Comparison of ENCODE assay signal across 9 cellular contexts in the genomic region with DNA sequence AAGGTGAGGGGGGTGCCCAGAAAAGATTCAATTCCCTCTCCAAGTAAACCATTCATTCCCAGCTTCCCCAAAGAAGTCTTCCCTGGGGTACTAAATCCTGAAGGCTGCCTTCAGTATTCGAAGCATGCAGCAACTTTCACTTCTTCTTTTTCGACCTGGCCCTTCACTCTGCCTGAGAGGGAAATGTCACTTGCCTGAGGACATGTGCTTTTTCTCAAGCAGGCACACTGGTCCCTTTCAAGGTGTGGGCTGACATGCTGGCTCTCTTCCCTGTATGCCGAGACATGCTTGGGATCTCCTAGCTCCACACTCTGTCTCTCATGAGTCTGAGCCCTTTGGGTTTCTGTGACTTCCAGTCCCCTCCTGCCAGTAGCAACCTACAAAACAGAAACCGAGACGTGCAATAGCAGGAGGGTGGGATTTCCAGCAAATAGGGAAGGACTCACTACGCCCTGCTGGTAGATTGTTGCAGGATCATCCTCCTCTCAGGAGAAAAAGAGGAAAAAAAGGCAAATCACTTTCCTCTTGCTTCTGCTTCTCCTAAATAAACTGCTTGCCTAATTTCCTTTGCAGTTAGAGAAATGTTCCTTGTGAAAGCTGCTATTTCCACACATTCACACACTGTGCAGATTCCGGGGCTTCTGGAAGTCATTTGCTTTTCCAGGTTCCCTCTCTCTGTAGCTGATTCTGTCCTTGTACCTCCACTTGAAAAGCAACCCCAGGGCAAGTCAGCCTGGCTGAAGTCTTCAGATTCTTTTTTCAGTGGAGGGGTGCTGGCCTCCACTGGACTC. TPM values are rescaled to one million over a fixed set of nuclear protein-coding genes. Genes with fewer than 3 reads are reported as not detected.
DNase-seq lines count a peak whose midpoint lies in the region; ATAC-seq, FAIRE-seq and TF ChIP-seq lines count a peak whose summit lies in the region.
"Had no signal": no experiment of that assay in that cellular context is flagged by ENCODE, and none has a peak within 500 bp of the region (broad histone marks: within the 10 kb centered on the region; RNA-seq: fewer than 3 reads in every experiment).

No MANE protein-coding gene starts in this region.

- H3K4me1 ChIP-seq in H1 (replicated peaks in 1 of 4; ENCODE audit: control insufficient read depth in 3 of 4, insufficient read depth in 4 of 4, low read length in 3 of 4) (peaks cover 0 to 8% (median 4%) of the 10 kb centered on the region in 4 experiments; a peak in 5 of 7 replicates), prostate gland (replicated peaks) (no peaks in the 10 kb centered on the region)
- H3K4me1 ChIP-seq: body of pancreas had no signal

- H4K5ac ChIP-seq in H1 (ENCODE audit: insufficient read length, low read depth, low read length) = no peak overlapping the region

- no peaks in the 10 kb centered on the region; a peak in 1 of 7 replicates for H3K27me3 ChIP-seq in H1 (replicated peaks in 1 of 4; ENCODE audit: control insufficient read depth in 3 of 4, extremely low read depth in 1 of 4, insufficient read depth in 3 of 4, low read length in 3 of 4)
- H3K27me3 ChIP-seq in prostate gland (replicated peaks; ENCODE audit: insufficient read depth) = no peaks in the 10 kb centered on the region
- H3K27me3 ChIP-seq: body of pancreas had no signal

- H4K20me1 ChIP-seq in H1 (replicated peaks in 1 of 2; ENCODE audit: control insufficient read depth in 1 of 2, insufficient read depth in 2 of 2, low read length in 2 of 2) = no peaks in the 10 kb centered on the region

- no peak overlapping the region for H2BK12ac ChIP-seq in H1 (ENCODE audit: low read depth, low read length)

- WGBS in H1 (ENCODE audit: extremely low coverage in 1 of 2, insufficient coverage in 1 of 2, insufficient read length in 1 of 2, insufficient replicate concordance in 2 of 2, low coverage in 1 of 2, low lambda C conversion rate in 2 of 2, missing lambda C conversion rate in 1 of 2), 2 experiments = 72% methylated on average over 7 of the region's 7 CpGs; no CpG with 5 or more reads in 1 of the 2 experiments
- WGBS in prostate gland = 57% methylated on average over 7 of the region's 7 CpGs

- H3K36me3 ChIP-seq in H1 (ENCODE audit: control insufficient read depth in 2 of 4, insufficient read depth in 4 of 4, low read length in 3 of 4) (no peaks in the 10 kb centered on the region), prostate gland (no peaks in the 10 kb centered on the region)

- H3K4ac ChIP-seq in H1 (replicated peaks; ENCODE audit: insufficient read length, low read depth, low read length) = no peak overlapping the region

- TF ChIP-seq POLR2A in H1 (IDR thresholded peaks at IDR 0.05; ENCODE audit: control extremely low read depth in 1 of 2, low read depth in 2 of 2, low read length in 2 of 2) (no peak), prostate gland (IDR thresholded peaks at IDR 0.05) (no peak)

- intact Hi-C loops in prostate gland (cut with DNase I) = loop anchor here (10.0 kb wide), 1 partner anchor 272 kb away; no protein-coding TSS in a partner anchor

- H2BK20ac ChIP-seq in H1 (ENCODE audit: low read length) = no peak overlapping the region

- POLR2A ChIA-PET in H1 (lab: Charles Lee; ENCODE audit: partially characterized antibody) = no interaction called here

- no peak overlapping the region for H3K18ac ChIP-seq in H1 (ENCODE audit: extremely low read depth, low read length)

- H2BK120ac ChIP-seq in H1 (replicated peaks; ENCODE audit: low read depth, low read length) = no peak overlapping the region

- FAIRE-seq in H1 (lab: Jason Lieb, UNC) = no peak

- H2BK5ac ChIP-seq in H1 (ENCODE audit: low read depth, low read length) = 0 out of 2 replicates have a peak overlapping the region, but pooled peaks have one; percentile 0

- H3K4me2 ChIP-seq in H1 (ENCODE audit: insufficient read depth in 1 of 2, low read depth in 2 of 2, low read length in 2 of 2) = no peak overlapping the region

- H3K14ac ChIP-seq in H1 (ENCODE audit: insufficient read length) = no peak overlapping the region

- DNase-seq in GM12864 (ENCODE audit: low read depth) = peak; percentile 49
- no peak for DNase-seq in H1 (ENCODE audit: low read depth in 1 of 2, low spot score in 2 of 2)
- DNase-seq in NCI-H1436 (lab: John Stamatoyannopoulos, UW) = no peak
- no peak for DNase-seq in GM03348 (ENCODE audit: low spot score)
- no peak for DNase-seq in effector CD8-positive, alpha-beta T cell (lab: John Stamatoyannopoulos, UW)
- no peak for DNase-seq in prostate gland (ENCODE audit: low spot score)

- ATAC-seq in GM21390 (IDR thresholded peaks at IDR 0.05; ENCODE audit: unreplicated experiment) (peak; percentile 83), HG03521 (IDR thresholded peaks at IDR 0.05; ENCODE audit: unreplicated experiment) (peak; percentile 64)
- ATAC-seq: body of pancreas had no signal

- 0 out of 4 replicates have a peak, but pooled peaks of 1 of the 2 experiments have one; percentile 3 for TF ChIP-seq RAD21 in H1 (IDR thresholded peaks at IDR 0.05 in 1 of 2, conservative IDR thresholded peaks at IDR 0.05 in 1 of 2; ENCODE audit: low read depth in 2 of 2, low read length in 2 of 2)

- TF ChIP-seq CTCF in GM12864 (IDR thresholded peaks at IDR 0.05; ENCODE audit: low read depth, low read length, missing control alignments) (peak; percentile 1), H1 (IDR thresholded peaks at IDR 0.05; ENCODE audit: control extremely low read depth in 1 of 3, insufficient read depth in 1 of 3, low read depth in 1 of 3, low read length in 3 of 3) (peak in 1 of 3 experiments; percentile 35; a peak in 1 of 4 replicates), prostate gland (IDR thresholded peaks at IDR 0.05) (no peak)

- 0 out of 2 replicates have a peak overlapping the region, but pooled peaks have one; percentile 0 for H2BK15ac ChIP-seq in H1 (ENCODE audit: low read length)

- H3K4me3 ChIP-seq in GM12864 (ENCODE audit: low read depth, low read length) (no peak overlapping the region), H1 (ENCODE audit: extremely low read depth in 1 of 4, insufficient read depth in 2 of 4, low read depth in 3 of 4, low read length in 4 of 4) (no peak overlapping the region), prostate gland (no peak overlapping the region)
- H3K4me3 ChIP-seq: body of pancreas had no signal

- H3K23ac ChIP-seq in H1 (ENCODE audit: insufficient read length) = no peak overlapping the region

- CTCF ChIA-PET in H1 (lab: Charles Lee; ENCODE audit: partially characterized antibody) = interaction anchor here (0.8 to 5.1 kb wide), 18 partner anchors 9 to 713 kb away, joined by 3 to 50 read pairs (median 4); no protein-coding TSS in a partner anchor

- no peaks in the 10 kb centered on the region for H3K79me2 ChIP-seq in H1 (ENCODE audit: control insufficient read depth in 1 of 2, insufficient read depth in 2 of 2, low read length in 2 of 2)

- no peak overlapping the region for H2AK5ac ChIP-seq in H1 (ENCODE audit: low read depth, low read length)

- no peaks in the 10 kb centered on the region for H3K23me2 ChIP-seq in H1 (ENCODE audit: low read depth, low read length)

- no peak overlapping the region for H3K56ac ChIP-seq in H1 (replicated peaks; ENCODE audit: insufficient read length, low read depth, low read length)

- TF ChIP-seq EP300 in H1 (IDR thresholded peaks at IDR 0.05; ENCODE audit: borderline replicate concordance in 1 of 2, low read depth in 2 of 2, low read length in 2 of 2) = no peak

- H4K8ac ChIP-seq in H1 (ENCODE audit: extremely low read depth, insufficient read depth, low read length) = no peak overlapping the region

- no peaks in the 10 kb centered on the region; the same call in 1 of the 2 replicates for H3K79me1 ChIP-seq in H1 (ENCODE audit: low read depth, low read length)

- no peak overlapping the region for H4K91ac ChIP-seq in H1 (replicated peaks; ENCODE audit: insufficient read length, low read length)

- H3K27ac ChIP-seq in H1 (ENCODE audit: low read depth, low read length) (no peak overlapping the region), prostate gland (no peak overlapping the region)
- H3K27ac ChIP-seq: body of pancreas had no signal

- peak overlapping the region; percentile 89; the same call in 1 of the 2 replicates for H2AFZ ChIP-seq in H1 (ENCODE audit: low read length)

- no peak overlapping the region for H3K9ac ChIP-seq in H1 (replicated peaks in 1 of 4; ENCODE audit: extremely low read depth in 1 of 4, low read depth in 3 of 4, low read length in 3 of 4)

- H3K9me3 ChIP-seq in H1 (ENCODE audit: insufficient read depth in 2 of 2, low read depth in 1 of 2, low read length in 1 of 2) (no peaks in the 10 kb centered on the region), prostate gland (no peaks in the 10 kb centered on the region)
- H3K9me3 ChIP-seq: body of pancreas had no signal

TF ChIP-seq in H1, 55 proteins besides CTCF, POLR2A, EP300 and RAD21 (continues in another document):
- TF ChIP-seq SP4 (IDR thresholded peaks at IDR 0.05; ENCODE audit: low read length) = no peak
- TF ChIP-seq RNF2 (IDR thresholded peaks at IDR 0.05; ENCODE audit: borderline replicate concordance, low read depth, low read length, missing control alignments, poor library complexity, severe bottlenecking) = no peak
- TF ChIP-seq YY1 (IDR thresholded peaks at IDR 0.05; ENCODE audit: low read depth, low read length) = no peak

RNA-seq across cellular contexts. Expression of gene FIGNL1, which starts 33.4 kb away (rescaled TPM):
- total RNA-seq in H1 (2021; fragmentation: NEBNext Ultra II Directional; extraction: Animal tissue kit (Norgen Biotek cat#: 25700)) = 9.9 and 11.8 TPM in 2 replicates
- 3.4 and 6.5 TPM in 2 replicates for polyA plus RNA-seq in H1 (2011; rRNA removed)
- 6.7 TPM for polyA plus RNA-seq in H1 (2011; cell fraction: cytosol; rRNA removed)
- polyA plus RNA-seq in H1 (2011; cell fraction: nucleus; rRNA removed) = 5.1 TPM
- 5.3 to 12.8 TPM (median 8.8 TPM) in 4 replicates for polyA plus RNA-seq in H1 (2012, experiment 1 of 2)
- polyA plus RNA-seq in H1 (2012, experiment 2 of 2) = 0.60 TPM
- polyA plus RNA-seq in H1 (2013, experiment 1 of 2) = 6.0 TPM
- polyA plus RNA-seq in H1 (2013, experiment 2 of 2) = 5.0 TPM
- 12.0 and 26.3 TPM in 2 replicates for polyA minus RNA-seq in H1 (2011; rRNA and poly(A)+ RNA removed)
- polyA minus RNA-seq in H1 (2011; cell fraction: cytosol; rRNA and poly(A)+ RNA removed) = 10.3 TPM
- polyA minus RNA-seq in H1 (2011; cell fraction: nucleus; rRNA and poly(A)+ RNA removed) = 6.9 TPM
- 10 to 100 TPM in 1 of 2 donors, 1 to 10 TPM in 1; 7.2 to 14.3 TPM for total RNA-seq in prostate gland
